Comparison of ENCODE assay signal across 8 cellular contexts in genomic region chr15:31353931-31354330, GRCh38. TPM values are rescaled to one million over a fixed set of nuclear protein-coding genes. Genes with fewer than 3 reads are reported as not detected.
A peak's percentile ranks its signal among the peaks of the same experiment; 100 is the strongest.
DNase-seq lines count a peak whose midpoint lies in the region; ATAC-seq, FAIRE-seq and TF ChIP-seq lines count a peak whose summit lies in the region.

No MANE protein-coding gene starts in this region.

- H3K4me2 ChIP-seq in IMR-90 (ENCODE audit: low read depth, low read length) (peak overlapping the region; percentile 60), keratinocyte (ENCODE audit: control insufficient read depth, extremely low read depth, insufficient read depth, low read depth, low read length) (no peak overlapping the region)

- H3K4me3 ChIP-seq in IMR-90 (ENCODE audit: insufficient read depth, low read depth, low read length): no peak overlapping the region
- peak overlapping the region; percentile 15 for H3K4me3 ChIP-seq in adipocyte (ENCODE audit: low read length)
- no peak overlapping the region for H3K4me3 ChIP-seq in keratinocyte (ENCODE audit: control insufficient read depth in 2 of 3, extremely low read depth in 1 of 3, insufficient read depth in 2 of 3, low read depth in 1 of 3, low read length in 3 of 3)
- H3K4me3 ChIP-seq in Caco-2 (ENCODE audit: low read depth, low read length): no peak overlapping the region

- TF ChIP-seq POLR2A in IMR-90 (IDR thresholded peaks at IDR 0.05; ENCODE audit: low read depth, low read length): no peak

- peak overlapping the region; percentile 83 for H4K91ac ChIP-seq in IMR-90 (ENCODE audit: insufficient read depth, low read depth, low read length)

- no peaks in the 10 kb centered on the region for H3K36me3 Mint-ChIP-seq in Caco-2 (ENCODE audit: insufficient read depth, unreplicated experiment)

- H3K9me1 ChIP-seq in IMR-90 (ENCODE audit: insufficient read depth, low read length) (peaks cover 40% of the 10 kb centered on the region), keratinocyte (ENCODE audit: control insufficient read depth, extremely low read depth, insufficient read depth, low read length) (peaks cover 20% of the 10 kb centered on the region)

- peak overlapping the region; percentile 40; the same call in 1 of the 3 replicates for H2BK15ac ChIP-seq in IMR-90 (ENCODE audit: low read depth, low read length)

- peak overlapping the region; percentile 82 for H3K18ac ChIP-seq in IMR-90 (ENCODE audit: low read depth, low read length)

- TF ChIP-seq RAD21 in IMR-90 (IDR thresholded peaks at IDR 0.05; ENCODE audit: low read length): no peak

- DNase-seq in IMR-90: no peak
- peak; percentile 37 for DNase-seq in adipocyte (ENCODE audit: low read depth)
- DNase-seq in keratinocyte (ENCODE audit: low read depth, low spot score): no peak
- peak in 41 of 49 donors; percentile 33 to 94 (median 78) for DNase-seq in substantia nigra (lab: John Stamatoyannopoulos, UW)
- no peak for DNase-seq in Caco-2
- no peak for DNase-seq in SKM-1 treated with dmso at 0.1 percent for 144 hours (lab: John Stamatoyannopoulos, UW; ENCODE audit: unreplicated experiment)
- no peak for DNase-seq in NAMALWA (ENCODE audit: low spot score)

- H3K9me3 Mint-ChIP-seq in Caco-2 (ENCODE audit: unreplicated experiment): no peaks in the 10 kb centered on the region

- TF ChIP-seq CTCF in IMR-90 (conservative IDR thresholded peaks at IDR 0.05; ENCODE audit: low read depth, low read length) (no peak), keratinocyte (optimal IDR thresholded peaks at IDR 0.05 in 1 of 3, IDR thresholded peaks at IDR 0.05 in 1 of 3, conservative IDR thresholded peaks at IDR 0.05 in 1 of 3; ENCODE audit: extremely low read depth in 1 of 3, insufficient read depth in 2 of 3, low read length in 3 of 3) (no peak), Caco-2 (IDR thresholded peaks at IDR 0.05; ENCODE audit: insufficient read depth in 1 of 2, low read depth in 1 of 2, low read length in 1 of 2, severe bottlenecking in 1 of 2, unreplicated experiment in 1 of 2) (no peak)

- no peak for FAIRE-seq in keratinocyte (lab: Jason Lieb, UNC)

- H3K27ac ChIP-seq in IMR-90 (ENCODE audit: insufficient read depth, low read length) (peak overlapping the region; percentile 74), keratinocyte (ENCODE audit: control insufficient read depth, insufficient read depth, low read length) (peak overlapping the region; percentile 42), substantia nigra (ENCODE audit: low read depth, low read length, poor library complexity, severe bottlenecking) (peak overlapping the region; percentile 99)

- H3K4me1 ChIP-seq in IMR-90 (ENCODE audit: control insufficient read depth, insufficient read depth, low read length): peaks cover 23% of the 10 kb centered on the region
- peaks cover 71% of the 10 kb centered on the region for H3K4me1 ChIP-seq in adipocyte (ENCODE audit: control insufficient read depth, insufficient read depth, low read length)
- H3K4me1 ChIP-seq in keratinocyte (ENCODE audit: control insufficient read depth, extremely low read depth, insufficient read depth, low read length): peaks cover 38% of the 10 kb centered on the region
- H3K4me1 ChIP-seq in Caco-2: peaks cover 12% of the 10 kb centered on the region

- ATAC-seq in IMR-90 (ENCODE audit: low read depth) (peak; percentile 50), HG02938 (IDR thresholded peaks at IDR 0.05; ENCODE audit: unreplicated experiment) (no peak)

- peak overlapping the region; percentile 96 for H2AK5ac ChIP-seq in IMR-90 (ENCODE audit: low read depth, low read length)

- H3K9ac ChIP-seq in IMR-90 (ENCODE audit: low read depth, low read length) (peak overlapping the region; percentile 19; the same call in 1 of the 2 replicates), adipocyte (ENCODE audit: low read length) (peak overlapping the region; percentile 86), keratinocyte (ENCODE audit: control insufficient read depth, extremely low read depth, insufficient read depth, low read length) (no peak overlapping the region)

- in situ Hi-C loops in IMR-90 (cut with MboI; ENCODE audit: low sequenced_read_pairs): no loop called here

- dilution Hi-C loops in IMR-90 (cut with HindIII; ENCODE audit: low sequenced_read_pairs, unreplicated experiment): no loop called here
- dilution Hi-C loops in keratinocyte (cut with MboI; ENCODE audit: extremely low pct_ligation_motif_present, low sequenced_read_pairs): no loop called here

- peak overlapping the region; percentile 81 for H2BK20ac ChIP-seq in IMR-90 (ENCODE audit: low read depth, low read length)

- peak overlapping the region; percentile 78 for H2BK5ac ChIP-seq in IMR-90 (ENCODE audit: low read depth, low read length, poor library complexity, severe bottlenecking)

- peak overlapping the region; percentile 84 for H4K5ac ChIP-seq in IMR-90 (ENCODE audit: low read depth, low read length)

- H3K4ac ChIP-seq in IMR-90 (ENCODE audit: low read depth, low read length): peak overlapping the region; percentile 94

- peak overlapping the region; percentile 85 for H3K14ac ChIP-seq in IMR-90 (replicated peaks; ENCODE audit: low read depth, low read length)

- peak overlapping the region; percentile 30; the same call in 1 of the 2 replicates for H3K23ac ChIP-seq in IMR-90 (ENCODE audit: low read depth, low read length)

- no peak overlapping the region for H3K4me3 Mint-ChIP-seq in Caco-2 (ENCODE audit: unreplicated experiment)

- H2AK9ac ChIP-seq in IMR-90 (replicated peaks; ENCODE audit: low read depth, low read length, poor library complexity): peak overlapping the region; percentile 91

- WGBS in IMR-90 (ENCODE audit: extremely low coverage in 2 of 2, insufficient read length in 1 of 2), 2 experiments: no CpG with 5 or more reads among the region's 4 CpGs

- no peaks in the 10 kb centered on the region for H3K27me3 Mint-ChIP-seq in Caco-2 (ENCODE audit: insufficient read depth, unreplicated experiment)

- H3K79me1 ChIP-seq in IMR-90 (ENCODE audit: low read depth in 1 of 2, low read length in 2 of 2): peaks cover 47 to 86% of the 10 kb centered on the region in 2 experiments

- H3K4me1 Mint-ChIP-seq in Caco-2 (ENCODE audit: low read depth, unreplicated experiment): peaks cover 4% of the 10 kb centered on the region

- no peaks in the 10 kb centered on the region for H3K9me3 ChIP-seq in IMR-90 (ENCODE audit: control insufficient read depth, insufficient read depth, low read length)
- no peaks in the 10 kb centered on the region for H3K9me3 ChIP-seq in adipocyte (ENCODE audit: control insufficient read depth, low read length)
- H3K9me3 ChIP-seq in keratinocyte (ENCODE audit: control insufficient read depth, low read depth, low read length): no peaks in the 10 kb centered on the region
- H3K9me3 ChIP-seq in Caco-2: no peaks in the 10 kb centered on the region

- peak overlapping the region; percentile 93 for H2BK120ac ChIP-seq in IMR-90 (ENCODE audit: low read depth, low read length)

- no peak overlapping the region for H3K56ac ChIP-seq in IMR-90 (ENCODE audit: extremely low read depth, insufficient read depth, low read length)

- no TSS peak for BruUV-seq in IMR-90 (replicated peaks; lab: Mats Ljungman, UMichigan)
- no TSS peak for BruUV-seq in Caco-2 (replicated peaks; lab: Mats Ljungman, UMichigan)

- CTCF ChIA-PET in IMR-90 (lab: Yijun Ruan, JAX): interaction anchor here (1.2 kb wide), 1 partner anchor 135 kb away, joined by 3 read pairs; no protein-coding TSS in a partner anchor
- CTCF ChIA-PET in Caco-2 (lab: Charles Lee): interaction anchor here (0.6 to 1.1 kb wide), 2 partner anchors 81 to 89 kb away, joined by 3 to 5 read pairs; no protein-coding TSS in a partner anchor

- H4K8ac ChIP-seq in IMR-90 (ENCODE audit: low read depth in 2 of 2, low read length in 2 of 2): peak overlapping the region in 1 of 2 experiments; percentile 91; a peak in 2 of 4 replicates

- H3K79me2 ChIP-seq in keratinocyte (ENCODE audit: control insufficient read depth, insufficient read depth, low read length): peaks cover 93% of the 10 kb centered on the region

- H2AFZ ChIP-seq in IMR-90 (replicated peaks; ENCODE audit: low read length, poor library complexity) (peak overlapping the region; percentile 71), keratinocyte (ENCODE audit: control insufficient read depth, low read length) (no peak overlapping the region)

- POLR2A ChIA-PET in IMR-90 (lab: Charles Lee; ENCODE audit: unreplicated experiment): no interaction called here
- POLR2A ChIA-PET in Caco-2 (lab: Charles Lee): no interaction called here

- intact Hi-C loops in IMR-90 (cut with micrococcal nuclease) (no loop called here), Caco-2 (cut with micrococcal nuclease; ENCODE audit: unreplicated experiment) (no loop called here)

- peaks cover 51% of the 10 kb centered on the region for H4K20me1 ChIP-seq in IMR-90 (ENCODE audit: insufficient read depth, low read length)
- peaks cover 9% of the 10 kb centered on the region for H4K20me1 ChIP-seq in keratinocyte (ENCODE audit: control insufficient read depth, extremely low read depth, insufficient read depth, low read length)

- H3K36me3 ChIP-seq in IMR-90 (ENCODE audit: control insufficient read depth, insufficient read depth, low read length) (no peaks in the 10 kb centered on the region; the same call in 1 of the 2 replicates), adipocyte (ENCODE audit: control insufficient read depth, insufficient read depth, low read length, severe bottlenecking) (peaks cover 11% of the 10 kb centered on the region), keratinocyte (ENCODE audit: control insufficient read depth in 2 of 2, extremely low read depth in 1 of 2, insufficient read depth in 2 of 2, low read length in 2 of 2) (peaks cover 0 to 3% of the 10 kb centered on the region in 2 experiments), Caco-2 (ENCODE audit: control insufficient read depth, insufficient read depth, low read length) (peaks cover 3% of the 10 kb centered on the region)

- H3K27me3 ChIP-seq in IMR-90 (ENCODE audit: control insufficient read depth, insufficient read depth, low read length) (no peaks in the 10 kb centered on the region), adipocyte (replicated peaks; ENCODE audit: control insufficient read depth, insufficient read depth, low read length) (no peaks in the 10 kb centered on the region), keratinocyte (ENCODE audit: control insufficient read depth, extremely low read depth, insufficient read depth, low read length) (no peaks in the 10 kb centered on the region), Caco-2 (replicated peaks; ENCODE audit: control insufficient read depth, insufficient read depth, low read length) (no peaks in the 10 kb centered on the region)

- no peak overlapping the region for H3K27ac Mint-ChIP-seq in Caco-2 (ENCODE audit: unreplicated experiment)

RNA-seq across cellular contexts. Expression of gene KLF13, which starts 27.3 kb away (rescaled TPM):
- total RNA-seq in IMR-90 (2012; rRNA removed) (9.5 and 10.8 TPM in 2 replicates), Caco-2 (2022) (16.6 and 18.8 TPM in 2 replicates)
- polyA plus RNA-seq in IMR-90 (2012; rRNA removed) (10.6 and 11.8 TPM in 2 replicates), keratinocyte (42.4 to 66.7 TPM (median 59.8 TPM) in 3 replicates)
- 4.8 and 6.4 TPM in 2 replicates for polyA plus RNA-seq in IMR-90 (2012; cell fraction: cytosol; rRNA removed)
- 5.8 and 7.8 TPM in 2 replicates for polyA plus RNA-seq in IMR-90 (2012; cell fraction: nucleus; rRNA removed; ENCODE audit: low replicate concordance)
- polyA plus RNA-seq in keratinocyte (2011; ENCODE audit: low read depth): 25.8 TPM
- 44.4 and 68.0 TPM in 2 replicates for polyA plus RNA-seq in keratinocyte (2011; cell fraction: cytosol; rRNA removed)
- polyA plus RNA-seq in keratinocyte (2011; cell fraction: nucleus; rRNA removed): 107 and 118 TPM in 2 replicates
- 58.5 and 59.0 TPM in 2 replicates for polyA plus RNA-seq in keratinocyte (2012; ENCODE audit: low replicate concordance)
- polyA minus RNA-seq in keratinocyte: 52.2 to 63.3 TPM (median 62.0 TPM) in 3 replicates
- 49.5 TPM for polyA minus RNA-seq in keratinocyte (2011; cell fraction: cytosol; rRNA and poly(A)+ RNA removed)
- 45.8 and 58.6 TPM in 2 replicates for polyA minus RNA-seq in keratinocyte (2011; cell fraction: nucleus; rRNA and poly(A)+ RNA removed)

Comparison
In these comparisons a context has a peak if more than half of its experiments do, and no peak if none do; other contexts are left out.
1. DNase-seq: peak in adipocyte (single experiment) and substantia nigra (41 of 49); none in IMR-90 (single experiment), keratinocyte (single experiment), Caco-2 (0 of 2), SKM-1 treated with dmso at 0.1 percent for 144 hours (single experiment) and NAMALWA (single experiment).
2. H3K27ac ChIP-seq: peak in every context shown above with its lines; median percentile 99 in substantia nigra; 74 in IMR-90; 42 in keratinocyte.